In the genomic region with DNA sequence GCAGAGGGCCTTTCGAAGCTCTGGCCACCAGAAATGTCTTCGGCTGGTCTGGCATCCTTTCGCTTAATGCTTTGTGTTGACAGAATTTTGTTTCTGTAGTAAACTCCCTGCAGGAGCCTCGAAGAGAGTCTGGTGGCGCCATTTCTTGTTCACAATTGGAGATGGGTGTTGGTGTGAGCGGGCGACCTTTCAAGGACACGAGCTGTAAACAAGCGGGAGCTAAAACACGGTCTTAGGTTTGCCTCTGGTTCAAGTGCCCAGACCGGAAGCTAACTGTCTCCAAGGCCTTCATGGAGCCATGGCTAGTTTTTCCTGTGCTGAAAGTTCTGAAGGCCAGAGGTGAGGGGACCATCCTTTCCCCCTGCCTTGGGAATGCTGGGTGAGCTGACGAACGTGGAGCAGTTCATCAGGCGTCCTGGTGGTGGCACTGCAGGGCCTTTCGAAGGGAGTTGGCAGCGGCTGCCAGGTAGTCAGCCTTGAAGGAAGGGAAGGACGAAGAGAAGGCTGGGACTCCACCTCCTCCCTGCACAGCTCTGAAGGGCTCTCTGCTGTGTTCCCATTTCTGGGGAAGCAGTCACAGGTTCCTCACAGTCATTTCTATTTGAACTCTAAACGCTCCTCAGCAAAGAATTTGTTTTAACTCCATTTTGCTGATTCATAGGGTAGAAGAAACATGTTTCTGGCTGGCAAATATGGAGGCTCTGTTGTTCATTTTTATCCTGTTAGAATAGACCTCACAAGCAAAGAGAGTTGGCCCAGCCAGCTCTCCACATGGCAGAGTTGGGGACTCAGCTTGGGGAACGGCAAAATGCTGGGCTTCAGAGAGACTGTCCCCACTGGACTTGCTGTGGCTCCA, we compare ENCODE assay signal across 1 cellular context.
TF ChIP-seq lines count a peak whose summit lies in the region.

No MANE protein-coding gene starts in this region.

TF ChIP-seq in GM12878, 131 proteins besides CTCF, POLR2A, EP300 and RAD21 (continued from another document):
- TF ChIP-seq, protein P1, sequence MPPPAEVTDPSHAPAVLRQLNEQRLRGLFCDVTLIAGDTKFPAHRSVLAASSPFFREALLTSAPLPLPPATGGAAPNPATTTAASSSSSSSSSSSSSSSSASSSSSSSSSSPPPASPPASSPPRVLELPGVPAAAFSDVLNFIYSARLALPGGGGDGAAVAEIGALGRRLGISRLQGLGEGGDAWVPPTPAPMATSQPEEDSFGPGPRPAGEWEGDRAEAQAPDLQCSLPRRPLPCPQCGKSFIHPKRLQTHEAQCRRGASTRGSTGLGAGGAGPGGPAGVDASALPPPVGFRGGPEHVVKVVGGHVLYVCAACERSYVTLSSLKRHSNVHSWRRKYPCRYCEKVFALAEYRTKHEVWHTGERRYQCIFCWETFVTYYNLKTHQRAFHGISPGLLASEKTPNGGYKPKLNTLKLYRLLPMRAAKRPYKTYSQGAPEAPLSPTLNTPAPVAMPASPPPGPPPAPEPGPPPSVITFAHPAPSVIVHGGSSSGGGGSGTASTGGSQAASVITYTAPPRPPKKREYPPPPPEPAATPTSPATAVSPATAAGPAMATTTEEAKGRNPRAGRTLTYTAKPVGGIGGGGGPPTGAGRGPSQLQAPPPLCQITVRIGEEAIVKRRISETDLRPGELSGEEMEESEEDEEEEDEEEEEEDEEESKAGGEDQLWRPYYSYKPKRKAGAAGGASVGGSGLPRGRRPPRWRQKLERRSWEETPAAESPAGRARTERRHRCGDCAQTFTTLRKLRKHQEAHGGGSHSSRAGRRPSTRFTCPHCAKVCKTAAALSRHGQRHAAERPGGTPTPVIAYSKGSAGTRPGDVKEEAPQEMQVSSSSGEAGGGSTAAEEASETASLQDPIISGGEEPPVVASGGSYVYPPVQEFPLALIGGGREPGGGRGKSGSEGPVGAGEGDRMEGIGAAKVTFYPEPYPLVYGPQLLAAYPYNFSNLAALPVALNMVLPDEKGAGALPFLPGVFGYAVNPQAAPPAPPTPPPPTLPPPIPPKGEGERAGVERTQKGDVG (CRISPR knock-in tag; IDR thresholded peaks at IDR 0.05): 0 out of 2 replicates have a peak, but pooled peaks have one; percentile 17
- TF ChIP-seq YY1 (IDR thresholded peaks at IDR 0.05; ENCODE audit: low read depth, low read length) (peak; percentile 46; the same call in 1 of the 2 replicates), YBX1 (IDR thresholded peaks at IDR 0.05) (no peak), IRF4 (IDR thresholded peaks at IDR 0.05; ENCODE audit: low read depth, low read length) (0 out of 2 replicates have a peak, but pooled peaks have one; percentile 35), MEF2A (IDR thresholded peaks at IDR 0.05; ENCODE audit: insufficient read depth, low read depth, low read length) (no peak), MXI1 (IDR thresholded peaks at IDR 0.05; ENCODE audit: low read depth, low read length) (no peak), SMC3 (IDR thresholded peaks at IDR 0.05; ENCODE audit: borderline replicate concordance, low read length) (peak; percentile 86), STAT1 (conservative IDR thresholded peaks at IDR 0.05) (no peak), CREB1 (IDR thresholded peaks at IDR 0.05; ENCODE audit: low read depth) (no peak), POLR2AphosphoS2 (IDR thresholded peaks at IDR 0.05; ENCODE audit: low read depth, low read length) (no peak), BHLHE40 (IDR thresholded peaks at IDR 0.05; ENCODE audit: borderline replicate concordance in 1 of 2, low read depth in 2 of 2, low read length in 1 of 2) (peak in 1 of 2 experiments; percentile 14; a peak in 1 of 4 replicates), SMARCA5 (IDR thresholded peaks at IDR 0.05) (0 out of 2 replicates have a peak, but pooled peaks have one; percentile 33), IKZF2 (IDR thresholded peaks at IDR 0.05) (peak in 1 of 2 experiments; percentile 44; a peak in 1 of 4 replicates), SREBF1 (IDR thresholded peaks at IDR 0.05; ENCODE audit: low read length) (no peak), PAX5 (IDR thresholded peaks at IDR 0.05; ENCODE audit: borderline replicate concordance, low read depth, low read length) (no peak), HCFC1 (IDR thresholded peaks at IDR 0.05; ENCODE audit: low read length) (no peak), SIX5 (IDR thresholded peaks at IDR 0.05; ENCODE audit: low read depth, low read length, severe bottlenecking) (no peak), EED (IDR thresholded peaks at IDR 0.05; ENCODE audit: low read depth) (no peak)
- TF ChIP-seq, protein P2, sequence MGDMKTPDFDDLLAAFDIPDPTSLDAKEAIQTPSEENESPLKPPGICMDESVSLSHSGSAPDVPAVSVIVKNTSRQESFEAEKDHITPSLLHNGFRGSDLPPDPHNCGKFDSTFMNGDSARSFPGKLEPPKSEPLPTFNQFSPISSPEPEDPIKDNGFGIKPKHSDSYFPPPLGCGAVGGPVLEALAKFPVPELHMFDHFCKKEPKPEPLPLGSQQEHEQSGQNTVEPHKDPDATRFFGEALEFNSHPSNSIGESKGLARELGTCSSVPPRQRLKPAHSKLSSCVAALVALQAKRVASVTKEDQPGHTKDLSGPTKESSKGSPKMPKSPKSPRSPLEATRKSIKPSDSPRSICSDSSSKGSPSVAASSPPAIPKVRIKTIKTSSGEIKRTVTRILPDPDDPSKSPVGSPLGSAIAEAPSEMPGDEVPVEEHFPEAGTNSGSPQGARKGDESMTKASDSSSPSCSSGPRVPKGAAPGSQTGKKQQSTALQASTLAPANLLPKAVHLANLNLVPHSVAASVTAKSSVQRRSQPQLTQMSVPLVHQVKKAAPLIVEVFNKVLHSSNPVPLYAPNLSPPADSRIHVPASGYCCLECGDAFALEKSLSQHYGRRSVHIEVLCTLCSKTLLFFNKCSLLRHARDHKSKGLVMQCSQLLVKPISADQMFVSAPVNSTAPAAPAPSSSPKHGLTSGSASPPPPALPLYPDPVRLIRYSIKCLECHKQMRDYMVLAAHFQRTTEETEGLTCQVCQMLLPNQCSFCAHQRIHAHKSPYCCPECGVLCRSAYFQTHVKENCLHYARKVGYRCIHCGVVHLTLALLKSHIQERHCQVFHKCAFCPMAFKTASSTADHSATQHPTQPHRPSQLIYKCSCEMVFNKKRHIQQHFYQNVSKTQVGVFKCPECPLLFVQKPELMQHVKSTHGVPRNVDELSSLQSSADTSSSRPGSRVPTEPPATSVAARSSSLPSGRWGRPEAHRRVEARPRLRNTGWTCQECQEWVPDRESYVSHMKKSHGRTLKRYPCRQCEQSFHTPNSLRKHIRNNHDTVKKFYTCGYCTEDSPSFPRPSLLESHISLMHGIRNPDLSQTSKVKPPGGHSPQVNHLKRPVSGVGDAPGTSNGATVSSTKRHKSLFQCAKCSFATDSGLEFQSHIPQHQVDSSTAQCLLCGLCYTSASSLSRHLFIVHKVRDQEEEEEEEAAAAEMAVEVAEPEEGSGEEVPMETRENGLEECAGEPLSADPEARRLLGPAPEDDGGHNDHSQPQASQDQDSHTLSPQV (IDR thresholded peaks at IDR 0.05): peak; percentile 80
- TF ChIP-seq, protein P3, sequence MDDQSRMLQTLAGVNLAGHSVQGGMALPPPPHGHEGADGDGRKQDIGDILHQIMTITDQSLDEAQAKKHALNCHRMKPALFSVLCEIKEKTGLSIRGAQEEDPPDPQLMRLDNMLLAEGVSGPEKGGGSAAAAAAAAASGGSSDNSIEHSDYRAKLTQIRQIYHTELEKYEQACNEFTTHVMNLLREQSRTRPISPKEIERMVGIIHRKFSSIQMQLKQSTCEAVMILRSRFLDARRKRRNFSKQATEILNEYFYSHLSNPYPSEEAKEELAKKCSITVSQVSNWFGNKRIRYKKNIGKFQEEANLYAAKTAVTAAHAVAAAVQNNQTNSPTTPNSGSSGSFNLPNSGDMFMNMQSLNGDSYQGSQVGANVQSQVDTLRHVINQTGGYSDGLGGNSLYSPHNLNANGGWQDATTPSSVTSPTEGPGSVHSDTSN (IDR thresholded peaks at IDR 0.05; ENCODE audit: insufficient replicate concordance, low read depth, low read length): no peak
- TF ChIP-seq, protein P4, sequence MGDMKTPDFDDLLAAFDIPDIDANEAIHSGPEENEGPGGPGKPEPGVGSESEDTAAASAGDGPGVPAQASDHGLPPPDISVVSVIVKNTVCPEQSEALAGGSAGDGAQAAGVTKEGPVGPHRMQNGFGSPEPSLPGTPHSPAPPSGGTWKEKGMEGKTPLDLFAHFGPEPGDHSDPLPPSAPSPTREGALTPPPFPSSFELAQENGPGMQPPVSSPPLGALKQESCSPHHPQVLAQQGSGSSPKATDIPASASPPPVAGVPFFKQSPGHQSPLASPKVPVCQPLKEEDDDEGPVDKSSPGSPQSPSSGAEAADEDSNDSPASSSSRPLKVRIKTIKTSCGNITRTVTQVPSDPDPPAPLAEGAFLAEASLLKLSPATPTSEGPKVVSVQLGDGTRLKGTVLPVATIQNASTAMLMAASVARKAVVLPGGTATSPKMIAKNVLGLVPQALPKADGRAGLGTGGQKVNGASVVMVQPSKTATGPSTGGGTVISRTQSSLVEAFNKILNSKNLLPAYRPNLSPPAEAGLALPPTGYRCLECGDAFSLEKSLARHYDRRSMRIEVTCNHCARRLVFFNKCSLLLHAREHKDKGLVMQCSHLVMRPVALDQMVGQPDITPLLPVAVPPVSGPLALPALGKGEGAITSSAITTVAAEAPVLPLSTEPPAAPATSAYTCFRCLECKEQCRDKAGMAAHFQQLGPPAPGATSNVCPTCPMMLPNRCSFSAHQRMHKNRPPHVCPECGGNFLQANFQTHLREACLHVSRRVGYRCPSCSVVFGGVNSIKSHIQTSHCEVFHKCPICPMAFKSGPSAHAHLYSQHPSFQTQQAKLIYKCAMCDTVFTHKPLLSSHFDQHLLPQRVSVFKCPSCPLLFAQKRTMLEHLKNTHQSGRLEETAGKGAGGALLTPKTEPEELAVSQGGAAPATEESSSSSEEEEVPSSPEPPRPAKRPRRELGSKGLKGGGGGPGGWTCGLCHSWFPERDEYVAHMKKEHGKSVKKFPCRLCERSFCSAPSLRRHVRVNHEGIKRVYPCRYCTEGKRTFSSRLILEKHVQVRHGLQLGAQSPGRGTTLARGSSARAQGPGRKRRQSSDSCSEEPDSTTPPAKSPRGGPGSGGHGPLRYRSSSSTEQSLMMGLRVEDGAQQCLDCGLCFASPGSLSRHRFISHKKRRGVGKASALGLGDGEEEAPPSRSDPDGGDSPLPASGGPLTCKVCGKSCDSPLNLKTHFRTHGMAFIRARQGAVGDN (IDR thresholded peaks at IDR 0.05): peak; percentile 54; the same call in 1 of the 2 replicates
- TF ChIP-seq, protein P5, sequence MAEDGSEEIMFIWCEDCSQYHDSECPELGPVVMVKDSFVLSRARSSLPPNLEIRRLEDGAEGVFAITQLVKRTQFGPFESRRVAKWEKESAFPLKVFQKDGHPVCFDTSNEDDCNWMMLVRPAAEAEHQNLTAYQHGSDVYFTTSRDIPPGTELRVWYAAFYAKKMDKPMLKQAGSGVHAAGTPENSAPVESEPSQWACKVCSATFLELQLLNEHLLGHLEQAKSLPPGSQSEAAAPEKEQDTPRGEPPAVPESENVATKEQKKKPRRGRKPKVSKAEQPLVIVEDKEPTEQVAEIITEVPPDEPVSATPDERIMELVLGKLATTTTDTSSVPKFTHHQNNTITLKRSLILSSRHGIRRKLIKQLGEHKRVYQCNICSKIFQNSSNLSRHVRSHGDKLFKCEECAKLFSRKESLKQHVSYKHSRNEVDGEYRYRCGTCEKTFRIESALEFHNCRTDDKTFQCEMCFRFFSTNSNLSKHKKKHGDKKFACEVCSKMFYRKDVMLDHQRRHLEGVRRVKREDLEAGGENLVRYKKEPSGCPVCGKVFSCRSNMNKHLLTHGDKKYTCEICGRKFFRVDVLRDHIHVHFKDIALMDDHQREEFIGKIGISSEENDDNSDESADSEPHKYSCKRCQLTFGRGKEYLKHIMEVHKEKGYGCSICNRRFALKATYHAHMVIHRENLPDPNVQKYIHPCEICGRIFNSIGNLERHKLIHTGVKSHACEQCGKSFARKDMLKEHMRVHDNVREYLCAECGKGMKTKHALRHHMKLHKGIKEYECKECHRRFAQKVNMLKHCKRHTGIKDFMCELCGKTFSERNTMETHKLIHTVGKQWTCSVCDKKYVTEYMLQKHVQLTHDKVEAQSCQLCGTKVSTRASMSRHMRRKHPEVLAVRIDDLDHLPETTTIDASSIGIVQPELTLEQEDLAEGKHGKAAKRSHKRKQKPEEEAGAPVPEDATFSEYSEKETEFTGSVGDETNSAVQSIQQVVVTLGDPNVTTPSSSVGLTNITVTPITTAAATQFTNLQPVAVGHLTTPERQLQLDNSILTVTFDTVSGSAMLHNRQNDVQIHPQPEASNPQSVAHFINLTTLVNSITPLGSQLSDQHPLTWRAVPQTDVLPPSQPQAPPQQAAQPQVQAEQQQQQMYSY (CRISPR knock-in tag; IDR thresholded peaks at IDR 0.05): no peak
TF ChIP-seq in GM12878: peak in this region for 9.
